ENCODE assay signal across 16 cellular contexts in genomic region chr1:23110391-23110790, GRCh38. TPM values are rescaled to one million over a fixed set of nuclear protein-coding genes. Genes with fewer than 3 reads are reported as not detected.
DNase-seq lines count a peak whose midpoint lies in the region; ATAC-seq and TF ChIP-seq lines count a peak whose summit lies in the region.
"Had no signal": no experiment of that assay in that cellular context is flagged by ENCODE, and none has a peak within 500 bp of the region (broad histone marks: within the 10 kb centered on the region; RNA-seq: fewer than 3 reads in every experiment).

No MANE protein-coding gene starts in this region.

- peak overlapping the region; percentile 14 for H3K4me3 Mint-ChIP-seq in activated T-cell treated with anti-CD3 and anti-CD28 coated beads, Interleukin-2, amount 50 U/mL, for 24 hours
- no peak overlapping the region for H3K4me3 Mint-ChIP-seq in activated CD4-positive, alpha-beta memory T cell treated with anti-CD3 and anti-CD28 coated beads for 36 hours
- H3K4me3 Mint-ChIP-seq in effector memory CD8-positive, alpha-beta T cell = peak overlapping the region; percentile 53
- H3K4me3 Mint-ChIP-seq in type B pancreatic cell = no peak overlapping the region

- H3K9me3 Mint-ChIP-seq in activated T-cell treated with anti-CD3 and anti-CD28 coated beads, Interleukin-2, amount 50 U/mL, for 24 hours = no peaks in the 10 kb centered on the region
- no peaks in the 10 kb centered on the region for H3K9me3 Mint-ChIP-seq in activated CD4-positive, alpha-beta memory T cell treated with anti-CD3 and anti-CD28 coated beads for 36 hours
- no peaks in the 10 kb centered on the region for H3K9me3 Mint-ChIP-seq in effector memory CD8-positive, alpha-beta T cell
- no peaks in the 10 kb centered on the region for H3K9me3 Mint-ChIP-seq in type B pancreatic cell

- CTCF ChIA-PET in activated CD4-positive, alpha-beta memory T cell treated with anti-CD3 and anti-CD28 coated beads for 36 hours (lab: Charles Lee) = interaction anchor here (1.8 to 7.6 kb wide), 3 partner anchors 11 to 73 kb away, joined by 6 to 51 read pairs (median 51); no protein-coding TSS in a partner anchor

- H3K27ac Mint-ChIP-seq in activated T-cell treated with anti-CD3 and anti-CD28 coated beads, Interleukin-2, amount 50 U/mL, for 24 hours = peak overlapping the region; percentile 81
- peak overlapping the region; percentile 52 for H3K27ac Mint-ChIP-seq in activated CD4-positive, alpha-beta memory T cell treated with anti-CD3 and anti-CD28 coated beads for 36 hours
- H3K27ac Mint-ChIP-seq in effector memory CD8-positive, alpha-beta T cell = peak overlapping the region; percentile 80 to 91
- peak overlapping the region; percentile 7 for H3K27ac Mint-ChIP-seq in type B pancreatic cell

- no peak for DNase-seq in activated T-cell treated with anti-CD3 and anti-CD28 coated beads, Interleukin-2, amount 50 U/mL, for 24 hours
- no peak for DNase-seq in activated T-cell treated with anti-CD3 and anti-CD28 coated beads, Interleukin-2, amount 50 U/mL, for 48 hours
- no peak for DNase-seq in activated CD4-positive, alpha-beta memory T cell treated with anti-CD3 and anti-CD28 coated beads for 36 hours
- no peak for DNase-seq in effector memory CD8-positive, alpha-beta T cell
- DNase-seq in type B pancreatic cell (ENCODE audit: extremely low spot score, unreplicated experiment) (no peak), left colon (no peak), mucosa of gallbladder (ENCODE audit: low spot score) (no peak)
- DNase-seq: dermis blood vessel endothelial cell, DMS53, GF-D8, NCI-H1417 treated with DMSO at 0.1 percent for 48 hours, NCI-H2171, NCI-H524 treated with DMSO at 0.1 percent for 48 hours, occipital lobe, uterus had no signal

- ATAC-seq in effector memory CD8-positive, alpha-beta T cell (replicated peaks) = no peak
- no peak for ATAC-seq in left colon
- ATAC-seq in GM19452 (IDR thresholded peaks at IDR 0.05; ENCODE audit: unreplicated experiment) = no peak

- no peak for TF ChIP-seq CTCF in type B pancreatic cell (conservative IDR thresholded peaks at IDR 0.05)

- intact Hi-C loops in activated CD4-positive, alpha-beta memory T cell treated with anti-CD3 and anti-CD28 coated beads for 36 hours (cut with micrococcal nuclease) = loop anchor here (2.0 to 5.0 kb wide), 2 partner anchors 38 to 232 kb away; partner anchors contain the start of gene HNRNPR
- intact Hi-C loops in left colon (cut with DNase I, micrococcal nuclease) = no loop called here

- peaks cover 74% of the 10 kb centered on the region for H3K4me1 Mint-ChIP-seq in activated T-cell treated with anti-CD3 and anti-CD28 coated beads, Interleukin-2, amount 50 U/mL, for 24 hours (ENCODE audit: low read depth)
- peaks cover 72% of the 10 kb centered on the region for H3K4me1 Mint-ChIP-seq in activated CD4-positive, alpha-beta memory T cell treated with anti-CD3 and anti-CD28 coated beads for 36 hours (ENCODE audit: low read depth)
- peaks cover 39 to 40% of the 10 kb centered on the region in 2 donors for H3K4me1 Mint-ChIP-seq in effector memory CD8-positive, alpha-beta T cell (ENCODE audit: low read depth in 2 of 2)
- peaks cover 26% of the 10 kb centered on the region for H3K4me1 Mint-ChIP-seq in type B pancreatic cell (ENCODE audit: unreplicated experiment)

- POLR2A ChIA-PET in activated CD4-positive, alpha-beta memory T cell treated with anti-CD3 and anti-CD28 coated beads for 36 hours (lab: Charles Lee) = interaction anchor here (1.0 to 1.8 kb wide), 7 partner anchors 8 to 73 kb away, joined by 3 to 11 read pairs (median 4); partner anchors contain the start of gene LUZP1

- H3K36me3 Mint-ChIP-seq in activated T-cell treated with anti-CD3 and anti-CD28 coated beads, Interleukin-2, amount 50 U/mL, for 24 hours (ENCODE audit: low read depth) = peaks cover 40% of the 10 kb centered on the region
- H3K36me3 Mint-ChIP-seq in activated CD4-positive, alpha-beta memory T cell treated with anti-CD3 and anti-CD28 coated beads for 36 hours = peaks cover 11% of the 10 kb centered on the region
- H3K36me3 Mint-ChIP-seq in effector memory CD8-positive, alpha-beta T cell (ENCODE audit: insufficient read depth) = peaks cover 45% of the 10 kb centered on the region
- peaks cover 16% of the 10 kb centered on the region for H3K36me3 Mint-ChIP-seq in type B pancreatic cell

- H3K27me3 Mint-ChIP-seq in activated T-cell treated with anti-CD3 and anti-CD28 coated beads, Interleukin-2, amount 50 U/mL, for 24 hours = no peaks in the 10 kb centered on the region
- H3K27me3 Mint-ChIP-seq in activated CD4-positive, alpha-beta memory T cell treated with anti-CD3 and anti-CD28 coated beads for 36 hours = no peaks in the 10 kb centered on the region
- no peaks in the 10 kb centered on the region for H3K27me3 Mint-ChIP-seq in effector memory CD8-positive, alpha-beta T cell
- no peaks in the 10 kb centered on the region for H3K27me3 Mint-ChIP-seq in type B pancreatic cell

RNA-seq across cellular contexts. Expression of gene LUZP1, which starts 58.3 kb away (rescaled TPM):
- total RNA-seq in activated CD4-positive, alpha-beta memory T cell treated with anti-CD3 and anti-CD28 coated beads for 36 hours = 10 to 100 TPM; 19.0 to 21.2 TPM
- 33.0 and 43.9 TPM in 2 replicates for total RNA-seq in type B pancreatic cell (ENCODE audit: low replicate concordance)
- total RNA-seq in left colon = 10 to 100 TPM; 43.7 to 57.8 TPM
- 40.8 TPM for total RNA-seq in mucosa of gallbladder

Comparison
In these comparisons a context has a peak if more than half of its experiments do, and no peak if none do; other contexts are left out.
1. H3K27ac Mint-ChIP-seq: peak in every context shown above with its lines; median percentile 86 in effector memory CD8-positive, alpha-beta T cell; 81 in activated T-cell treated with anti-CD3 and anti-CD28 coated beads, Interleukin-2, amount 50 U/mL, for 24 hours; 52 in activated CD4-positive, alpha-beta memory T cell treated with anti-CD3 and anti-CD28 coated beads for 36 hours; 7 in type B pancreatic cell.
2. H3K4me3 Mint-ChIP-seq: peak in activated T-cell treated with anti-CD3 and anti-CD28 coated beads, Interleukin-2, amount 50 U/mL, for 24 hours (single experiment) and effector memory CD8-positive, alpha-beta T cell (2 of 2); none in activated CD4-positive, alpha-beta memory T cell treated with anti-CD3 and anti-CD28 coated beads for 36 hours (single experiment) and type B pancreatic cell (single experiment).